In the genomic region with DNA sequence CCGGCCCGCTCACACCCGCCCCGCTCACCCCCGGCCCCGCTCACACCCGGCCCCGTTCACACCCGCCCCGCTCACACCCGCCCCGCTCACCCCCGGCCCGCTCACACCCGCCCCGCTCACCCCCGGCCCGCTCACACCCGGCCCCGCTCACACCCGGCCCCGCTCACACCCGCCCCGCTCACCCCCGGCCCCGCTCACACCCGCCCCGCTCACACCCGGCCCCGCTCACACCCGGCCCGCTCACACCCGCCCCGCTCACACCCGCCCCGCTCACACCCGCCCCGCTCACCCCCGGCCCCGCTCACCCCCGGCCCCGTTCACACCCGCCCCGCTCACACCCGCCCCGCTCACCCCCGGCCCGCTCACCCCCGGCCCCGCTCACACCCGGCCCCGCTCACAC, we compare ENCODE assay signal across 8 cellular contexts. TPM values are rescaled to one million over a fixed set of nuclear protein-coding genes. Genes with fewer than 3 reads are reported as not detected.
"Had no signal": no experiment of that assay in that cellular context is flagged by ENCODE, and none has a peak within 500 bp of the region (broad histone marks: within the 10 kb centered on the region; RNA-seq: fewer than 3 reads in every experiment).

No MANE protein-coding gene starts in this region.

RNA-seq across cellular contexts. Expression of a gene that starts 7.2 kb away (rescaled TPM):
- total RNA-seq: activated naive CD4-positive, alpha-beta T cell treated with anti-CD3 and anti-CD28 coated beads for 36 hours; activated naive CD8-positive, alpha-beta T cell treated with anti-CD3 and anti-CD28 coated beads for 36 hours; activated T-helper 1 cell treated with anti-CD3 and anti-CD28 coated beads, Interleukin-12 subunit alpha, Interleukin-12 subunit beta, Interleukin-2, Interleukin-4 antibody, amounts not matched to agents 30 ng/mL and 10 ng/mL and 1 ng/mL, durations not matched to agents 14 hours and 24 hours and 36 hours; activated T-helper 17 cell treated with anti-CD3 and anti-CD28 coated beads, Interleukin-2, amount 50 U/mL, for 72 hours; activated T-helper 2 cell treated with anti-CD3 and anti-CD28 coated beads, Interferon-gamma antibody, Interleukin-2, Interleukin-4, amounts not matched to agents 10 μg/mL and 5 μg/mL and 100 μg/mL, durations not matched to agents 14 hours and 24 hours and 36 hours; ascending aorta had no signal

RNA-seq across cellular contexts. Expression of a gene that starts 31.9 kb away (rescaled TPM):
- total RNA-seq: ascending aorta had no signal

RNA-seq across cellular contexts. Expression of a gene that starts 40.6 kb away (rescaled TPM):
- total RNA-seq: cerebellum, chondrocyte had no signal
